In genomic region chr18:13179566-13180113, GRCh38 we compare ENCODE assay signal across 22 cellular contexts. TPM values are rescaled to one million over a fixed set of nuclear protein-coding genes. Genes with fewer than 3 reads are reported as not detected.
DNase-seq lines count a peak whose midpoint lies in the region; ATAC-seq and TF ChIP-seq lines count a peak whose summit lies in the region.
"Had no signal": no experiment of that assay in that cellular context is flagged by ENCODE, and none has a peak within 500 bp of the region (broad histone marks: within the 10 kb centered on the region; RNA-seq: fewer than 3 reads in every experiment).

No MANE protein-coding gene starts in this region.

- H3K9me3 ChIP-seq in body of pancreas: no peaks in the 10 kb centered on the region
- H3K9me3 ChIP-seq: lower lobe of right lung, right atrium auricular region, SK-N-SH had no signal

- no peak overlapping the region for H3K4me3 Mint-ChIP-seq in stimulated activated effector memory CD8-positive, alpha-beta T cell treated with anti-CD3 and anti-CD28 coated beads, Interleukin-12 subunit alpha, Interleukin-12 subunit beta, amount 100 ng/mL, for 72 hours
- H3K4me3 Mint-ChIP-seq: activated naive CD8-positive, alpha-beta T cell; CD14-positive monocyte; HFFc6 had no signal

- no peak for TF ChIP-seq POLR2A in body of pancreas (IDR thresholded peaks at IDR 0.05)

- H3K4me1 ChIP-seq in body of pancreas: no peaks in the 10 kb centered on the region
- H3K4me1 ChIP-seq: lower lobe of right lung, parathyroid adenoma had no signal

- peak; percentile 48 for ATAC-seq in body of pancreas
- peak; percentile 78 for ATAC-seq in stimulated activated effector memory CD8-positive, alpha-beta T cell treated with anti-CD3 and anti-CD28 coated beads, Interleukin-12 subunit alpha, Interleukin-12 subunit beta, amount 100 ng/mL, for 72 hours
- ATAC-seq: lower lobe of right lung had no signal

- no peak overlapping the region for H3K27ac Mint-ChIP-seq in stimulated activated effector memory CD8-positive, alpha-beta T cell treated with anti-CD3 and anti-CD28 coated beads, Interleukin-12 subunit alpha, Interleukin-12 subunit beta, amount 100 ng/mL, for 72 hours
- H3K27ac Mint-ChIP-seq: activated naive CD8-positive, alpha-beta T cell; CD14-positive monocyte; HFFc6 had no signal

- intact Hi-C loops in body of pancreas (cut with DNase I): no loop called here

- H3K9me3 Mint-ChIP-seq in stimulated activated effector memory CD8-positive, alpha-beta T cell treated with anti-CD3 and anti-CD28 coated beads, Interleukin-12 subunit alpha, Interleukin-12 subunit beta, amount 100 ng/mL, for 72 hours: no peaks in the 10 kb centered on the region
- H3K9me3 Mint-ChIP-seq: CD14-positive monocyte, HFFc6 had no signal

- POLR2A ChIA-PET in GM10248 (lab: Yijun Ruan, JAX): interaction anchor here (0.6 kb wide), 1 partner anchor 311 kb away, joined by 4 read pairs; no protein-coding TSS in a partner anchor

- H3K27ac ChIP-seq in body of pancreas: no peak overlapping the region
- H3K27ac ChIP-seq: dorsolateral prefrontal cortex, lower lobe of right lung, parathyroid adenoma, right atrium auricular region had no signal

- no peak overlapping the region for H3K4me3 ChIP-seq in body of pancreas
- H3K4me3 ChIP-seq: dorsolateral prefrontal cortex, lower lobe of right lung, right atrium auricular region had no signal

- TF ChIP-seq CTCF in body of pancreas (IDR thresholded peaks at IDR 0.05) (no peak), GM10248 (IDR thresholded peaks at IDR 0.05; ENCODE audit: control extremely low read depth, extremely low read depth, low read depth, missing control alignments) (no peak)

- CTCF ChIA-PET in GM10248 (lab: Yijun Ruan, JAX): interaction anchor here (0.9 to 3.9 kb wide), 4 partner anchors 10 to 21 kb away, joined by 3 to 15 read pairs (median 6); no protein-coding TSS in a partner anchor

- H3K27me3 ChIP-seq in body of pancreas: no peaks in the 10 kb centered on the region
- H3K27me3 ChIP-seq: dorsolateral prefrontal cortex, right atrium auricular region had no signal

- WGBS in body of pancreas, 2 donors: 48% methylated on average over 9 of the region's 9 CpGs

- peak; percentile 46 to 49 for DNase-seq in activated T-cell treated with anti-CD3 and anti-CD28 coated beads, Interleukin-2, amount 50 U/mL, for 48 hours
- DNase-seq in activated T-cell treated with anti-CD3 and anti-CD28 coated beads, Interleukin-2, amount 50 U/mL, for 1 hour: no peak
- DNase-seq in NCI-H69 (lab: John Stamatoyannopoulos, UW) (peak; percentile 32), body of pancreas (peak in 2 of 4 donors; percentile 36 to 37), NCI-H2107 (lab: John Stamatoyannopoulos, UW) (no peak), GM10248 (ENCODE audit: extremely low spot score) (no peak)
- no peak for DNase-seq in stimulated activated effector memory CD8-positive, alpha-beta T cell treated with anti-CD3 and anti-CD28 coated beads, Interleukin-12 subunit alpha, Interleukin-12 subunit beta, amount 100 ng/mL, for 72 hours (ENCODE audit: low spot score in 2 of 2)
- DNase-seq: dorsolateral prefrontal cortex; islet precursor cell; KG1; lower lobe of right lung; MM.1S; NCI-H1436; NCI-H748 treated with DMSO at 0.1 percent for 48 hours; SK-N-SH; stimulated activated CD4-positive, alpha-beta T cell treated with anti-CD3 and anti-CD28 coated beads, Interleukin-12 subunit alpha, Interleukin-12 subunit beta, amount 100 ng/mL, for 4 hours; trophoblast cell had no signal

- H3K36me3 ChIP-seq in body of pancreas (replicated peaks in 1 of 2; ENCODE audit: insufficient read depth in 1 of 2, low read depth in 2 of 2): no peaks in the 10 kb centered on the region
- H3K36me3 ChIP-seq: lower lobe of right lung, right atrium auricular region had no signal

- H3K36me3 Mint-ChIP-seq in stimulated activated effector memory CD8-positive, alpha-beta T cell treated with anti-CD3 and anti-CD28 coated beads, Interleukin-12 subunit alpha, Interleukin-12 subunit beta, amount 100 ng/mL, for 72 hours: no peaks in the 10 kb centered on the region
- H3K36me3 Mint-ChIP-seq: activated naive CD8-positive, alpha-beta T cell; CD14-positive monocyte had no signal

- peaks cover 19% of the 10 kb centered on the region for H3K4me1 Mint-ChIP-seq in stimulated activated effector memory CD8-positive, alpha-beta T cell treated with anti-CD3 and anti-CD28 coated beads, Interleukin-12 subunit alpha, Interleukin-12 subunit beta, amount 100 ng/mL, for 72 hours
- H3K4me1 Mint-ChIP-seq: CD14-positive monocyte had no signal

RNA-seq across cellular contexts. Expression of gene LDLRAD4, which starts 38.9 kb away (rescaled TPM):
- 10 to 100 TPM in 1 of 2 donors, 1 to 10 TPM in 1; 8.6 to 35.9 TPM for total RNA-seq in body of pancreas
- total RNA-seq: HFFc6 had no signal

Comparison
In these comparisons a context has a peak if more than half of its experiments do, and no peak if none do; other contexts are left out.
1. DNase-seq: peak in activated T-cell treated with anti-CD3 and anti-CD28 coated beads, Interleukin-2, amount 50 U/mL, for 48 hours (2 of 2) and NCI-H69 (single experiment); none in activated T-cell treated with anti-CD3 and anti-CD28 coated beads, Interleukin-2, amount 50 U/mL, for 1 hour (single experiment), stimulated activated effector memory CD8-positive, alpha-beta T cell treated with anti-CD3 and anti-CD28 coated beads, Interleukin-12 subunit alpha, Interleukin-12 subunit beta, amount 100 ng/mL, for 72 hours (0 of 2), NCI-H2107 (single experiment) and GM10248 (single experiment).